Comparison of ENCODE assay signal across 8 cellular contexts in the genomic region with DNA sequence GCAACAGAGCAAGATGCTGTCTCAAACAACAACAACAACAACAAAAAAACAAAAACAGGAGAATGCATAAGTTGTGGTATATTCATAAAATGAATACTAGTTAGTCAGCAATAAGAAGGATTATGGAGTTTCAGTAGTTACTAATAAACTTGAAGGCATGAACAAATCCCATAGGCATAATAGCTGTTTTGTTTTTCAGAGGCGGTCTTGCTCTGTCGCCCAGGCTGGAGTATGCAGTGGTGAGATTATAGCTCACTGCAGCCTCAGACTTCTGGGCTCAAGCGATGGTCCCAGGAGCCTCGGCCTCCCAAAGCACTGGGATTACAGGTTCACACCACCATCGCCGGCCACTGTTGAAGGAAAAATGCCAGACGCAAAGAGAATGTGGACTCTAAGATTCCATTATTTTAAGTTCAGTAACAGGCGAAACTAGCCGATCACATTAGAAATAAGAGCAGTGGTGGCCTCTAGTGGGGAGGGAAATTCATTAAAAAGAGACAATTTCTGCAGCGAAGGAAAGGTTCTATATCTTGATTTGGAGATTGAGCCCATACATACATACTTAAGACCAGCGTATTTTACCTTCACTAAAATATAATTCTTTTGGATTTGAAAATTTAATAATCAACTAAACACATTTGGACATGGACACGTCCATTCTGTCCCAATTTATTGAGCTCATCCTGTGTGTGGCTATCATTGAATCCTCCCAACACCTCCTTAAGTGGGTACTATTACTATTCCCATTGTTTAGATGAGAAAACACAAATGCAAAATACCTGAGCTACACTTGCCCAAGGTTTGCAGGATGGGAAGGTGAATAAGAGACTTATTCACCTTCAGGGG. TPM values are rescaled to one million over a fixed set of nuclear protein-coding genes. Genes with fewer than 3 reads are reported as not detected.
DNase-seq lines count a peak whose midpoint lies in the region; ATAC-seq, FAIRE-seq and TF ChIP-seq lines count a peak whose summit lies in the region.

No MANE protein-coding gene starts in this region.

- H3K36me3 ChIP-seq in BJ (ENCODE audit: control insufficient read depth, insufficient read depth, low read length) = no peaks in the 10 kb centered on the region

- POLR2A ChIA-PET in BJ (lab: Charles Lee) = no interaction called here

- ATAC-seq in GM21723 (IDR thresholded peaks at IDR 0.05; ENCODE audit: unreplicated experiment) (peak; percentile 40), GM19455 (IDR thresholded peaks at IDR 0.05; ENCODE audit: unreplicated experiment) (no peak)

- no peak overlapping the region for H3K4me3 ChIP-seq in BJ (ENCODE audit: low read depth, low read length)

- H3K27me3 ChIP-seq in BJ (ENCODE audit: control insufficient read depth, insufficient read depth, low read length) = peaks cover 2% of the 10 kb centered on the region

- CTCF ChIA-PET in BJ (lab: Yijun Ruan, JAX) = interaction anchor here (0.6 to 6.3 kb wide), 37 partner anchors 9 to 1179 kb away, joined by 3 to 99 read pairs (median 4); a partner anchor contains a TSS

- peak; percentile 68 for TF ChIP-seq CTCF in BJ (IDR thresholded peaks at IDR 0.05; ENCODE audit: insufficient read depth, low read depth, low read length)

- peak; percentile 65 for FAIRE-seq in endometrium (lab: Jason Lieb, UNC)

- DNase-seq in BJ (ENCODE audit: low read depth) = no peak
- peak; percentile 56 for DNase-seq in NCI-H345 (lab: John Stamatoyannopoulos, UW)
- peak; percentile 5 to 26 for DNase-seq in activated CD4-positive, alpha-beta T cell treated with anti-CD3 and anti-CD28 coated beads, Interleukin-2, amount 50 U/mL, for 48 hours
- DNase-seq in midbrain (lab: John Stamatoyannopoulos, UW) = peak; percentile 77
- peak; percentile 58 for DNase-seq in stromal cell of bone marrow (ENCODE audit: low read depth)

RNA-seq across cellular contexts. Expression of a gene that starts 27.4 kb away (rescaled TPM):
- polyA plus RNA-seq in BJ (2011; rRNA removed) = 9.8 and 16.0 TPM in 2 replicates
- 9.4 and 10.1 TPM in 2 replicates for polyA minus RNA-seq in BJ (2011; rRNA and poly(A)+ RNA removed)

RNA-seq across cellular contexts. Expression of a gene that starts 32.6 kb away (rescaled TPM):
- polyA plus RNA-seq in BJ (2011; rRNA removed) = 0.13 and 0.32 TPM in 2 replicates
- polyA minus RNA-seq in BJ (2011; rRNA and poly(A)+ RNA removed) = 0.19 and 0.31 TPM in 2 replicates
